In genomic region chr22:41589601-41590365, GRCh38 we compare ENCODE assay signal across 8 cellular contexts. TPM values are rescaled to one million over a fixed set of nuclear protein-coding genes. Genes with fewer than 3 reads are reported as not detected.
DNase-seq lines count a peak whose midpoint lies in the region; ATAC-seq, FAIRE-seq and TF ChIP-seq lines count a peak whose summit lies in the region.

Gene PMM1, minus strand, starts transcription at chr22:41589840. Its CDS starts 35 bp downstream, at chr22:41589805.

- H4K20me1 ChIP-seq in keratinocyte (ENCODE audit: control insufficient read depth, extremely low read depth, insufficient read depth, low read length) = no peaks in the 10 kb centered on the region

- H2AFZ ChIP-seq in keratinocyte (ENCODE audit: control insufficient read depth, low read length) = peak within 1 kb of the TSS; percentile 91

- ATAC-seq in GM19043 (IDR thresholded peaks at IDR 0.05; ENCODE audit: low read depth, unreplicated experiment) = peak; percentile 93
- peak; percentile 84 for ATAC-seq in HG03378 (IDR thresholded peaks at IDR 0.05; ENCODE audit: unreplicated experiment)

- H3K9me1 ChIP-seq in keratinocyte (ENCODE audit: control insufficient read depth, extremely low read depth, insufficient read depth, low read length) = no peaks in the 10 kb centered on the region

- H3K4me3 ChIP-seq in AG10803 (ENCODE audit: low read length) (peak within 1 kb of the TSS; percentile 95), keratinocyte (ENCODE audit: control insufficient read depth in 2 of 3, extremely low read depth in 1 of 3, insufficient read depth in 2 of 3, low read depth in 1 of 3, low read length in 3 of 3) (peak within 1 kb of the TSS; percentile 80 to 99 (median 84))

- peak within 1 kb of the TSS; percentile 83 for H3K9ac ChIP-seq in keratinocyte (ENCODE audit: control insufficient read depth, extremely low read depth, insufficient read depth, low read length)

- peak within 1 kb of the TSS; percentile 60 for H3K27ac ChIP-seq in keratinocyte (ENCODE audit: control insufficient read depth, insufficient read depth, low read length)

- DNase-seq in AG10803 (ENCODE audit: low read depth) = peak; percentile 100
- DNase-seq in NCI-H460 (ENCODE audit: extremely low read depth, low read depth) = peak; percentile 99
- DNase-seq in activated CD4-positive, CD25-positive, alpha-beta regulatory T cell treated with anti-CD3 and anti-CD28 coated beads, Interleukin-2, amount 50 U/mL, for 72 hours = peak; percentile 100
- peak; percentile 99 for DNase-seq in cerebellar nuclear complex (lab: John Stamatoyannopoulos, UW)
- peak; percentile 98 for DNase-seq in keratinocyte (ENCODE audit: low read depth, low spot score)
- DNase-seq in stimulated activated CD4-positive, alpha-beta T cell treated with anti-CD3 and anti-CD28 coated beads, Interleukin-15, amount 100 ng/mL, for 1 hour (ENCODE audit: low read depth in 1 of 2, low spot score in 1 of 2) = peak; percentile 100

- H3K9me3 ChIP-seq in keratinocyte (ENCODE audit: control insufficient read depth, low read depth, low read length) = no peaks in the 10 kb centered on the region

- peak within 1 kb of the TSS; percentile 89 for H3K4me2 ChIP-seq in keratinocyte (ENCODE audit: control insufficient read depth, extremely low read depth, insufficient read depth, low read depth, low read length)

- no peaks in the 10 kb centered on the region for H3K27me3 ChIP-seq in keratinocyte (ENCODE audit: control insufficient read depth, extremely low read depth, insufficient read depth, low read length)

- H3K36me3 ChIP-seq in keratinocyte (ENCODE audit: control insufficient read depth in 2 of 2, extremely low read depth in 1 of 2, insufficient read depth in 2 of 2, low read length in 2 of 2) = peaks cover 0 to 6% of the 10 kb centered on the region in 2 experiments

- peaks cover 13% of the 10 kb centered on the region for H3K79me2 ChIP-seq in keratinocyte (ENCODE audit: control insufficient read depth, insufficient read depth, low read length)

- dilution Hi-C loops in keratinocyte (cut with MboI; ENCODE audit: extremely low pct_ligation_motif_present, low sequenced_read_pairs) = no loop called here

- H3K4me1 ChIP-seq in keratinocyte (ENCODE audit: control insufficient read depth, extremely low read depth, insufficient read depth, low read length) = peaks cover 6% of the 10 kb centered on the region

- TF ChIP-seq CTCF in AG10803 (conservative IDR thresholded peaks at IDR 0.05; ENCODE audit: low read length) = no peak
- no peak for TF ChIP-seq CTCF in keratinocyte (optimal IDR thresholded peaks at IDR 0.05 in 1 of 3, IDR thresholded peaks at IDR 0.05 in 1 of 3, conservative IDR thresholded peaks at IDR 0.05 in 1 of 3; ENCODE audit: extremely low read depth in 1 of 3, insufficient read depth in 2 of 3, low read length in 3 of 3)

- peak; percentile 84 for FAIRE-seq in keratinocyte (lab: Jason Lieb, UNC)

RNA-seq across cellular contexts. Expression of gene PMM1, which starts in this region (rescaled TPM):
- total RNA-seq in NCI-H460 (2014; rRNA removed; shearing (Covaris generic)) = 9.5 and 14.4 TPM in 2 replicates
- 25.1 and 30.8 TPM in 2 replicates for polyA plus RNA-seq in NCI-H460 (2014; cell fraction: nucleus; rRNA removed)
- polyA plus RNA-seq in keratinocyte = 39.6 to 52.2 TPM (median 47.1 TPM) in 3 replicates
- polyA plus RNA-seq in keratinocyte (2011; ENCODE audit: low read depth) = 34.9 TPM
- 33.7 and 59.5 TPM in 2 replicates for polyA plus RNA-seq in keratinocyte (2011; cell fraction: cytosol; rRNA removed)
- 64.8 and 69.1 TPM in 2 replicates for polyA plus RNA-seq in keratinocyte (2011; cell fraction: nucleus; rRNA removed)
- 36.8 and 39.0 TPM in 2 replicates for polyA plus RNA-seq in keratinocyte (2012; ENCODE audit: low replicate concordance)
- 18.7 to 24.5 TPM (median 21.3 TPM) in 3 replicates for polyA minus RNA-seq in keratinocyte
- 25.7 TPM for polyA minus RNA-seq in keratinocyte (2011; cell fraction: cytosol; rRNA and poly(A)+ RNA removed)
- polyA minus RNA-seq in keratinocyte (2011; cell fraction: nucleus; rRNA and poly(A)+ RNA removed) = 12.1 and 12.5 TPM in 2 replicates

Comparison
In these comparisons a context has a peak if more than half of its experiments do, and no peak if none do; other contexts are left out.
1. Peak in every context shown above with its lines: DNase-seq, ATAC-seq, H3K4me3 ChIP-seq and H3K27ac ChIP-seq.